In the genomic region with DNA sequence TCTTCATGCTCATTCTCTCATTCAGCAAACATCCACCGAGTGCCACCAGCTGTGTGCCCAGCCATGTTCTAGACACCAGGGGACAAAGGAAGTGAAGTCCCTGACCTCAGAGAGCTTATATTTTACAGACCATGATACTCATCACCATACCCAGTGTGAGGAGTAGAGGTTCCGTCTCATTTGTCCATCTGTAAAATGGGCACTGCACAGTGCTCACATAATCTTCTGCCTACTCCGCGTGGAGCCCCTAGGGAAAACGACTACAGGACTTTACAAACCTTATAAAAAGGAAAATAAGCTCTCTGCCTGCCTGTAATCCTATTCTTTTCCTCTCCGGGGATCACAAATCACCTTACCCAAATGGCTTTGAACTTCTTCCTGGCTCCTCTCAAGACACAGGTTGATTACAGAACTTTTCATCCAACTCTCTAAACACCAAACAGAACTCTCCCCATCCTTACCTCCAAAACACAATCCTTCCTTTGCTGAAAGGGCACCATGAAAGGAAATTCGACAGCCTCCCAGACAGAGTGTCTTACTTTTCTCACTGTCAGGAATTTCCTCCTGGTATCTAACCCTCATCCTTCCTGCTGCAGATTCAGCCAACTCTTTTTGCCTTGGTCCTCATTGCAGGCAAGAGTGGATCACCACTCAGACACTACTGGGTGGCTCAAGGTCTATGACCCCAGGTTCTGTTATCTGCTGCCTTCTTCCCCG, we compare ENCODE assay signal across 13 cellular contexts.
DNase-seq lines count a peak whose midpoint lies in the region; ATAC-seq, FAIRE-seq and TF ChIP-seq lines count a peak whose summit lies in the region.
"Had no signal": no experiment of that assay in that cellular context is flagged by ENCODE, and none has a peak within 500 bp of the region (broad histone marks: within the 10 kb centered on the region; RNA-seq: fewer than 3 reads in every experiment).

No MANE protein-coding gene starts in this region.

- no peak for FAIRE-seq in small intestine (lab: Jason Lieb, UNC)

- DNase-seq in right lobe of liver (no peak), small intestine (no peak), T-helper 9 cell (no peak), NCI-H1105 (lab: John Stamatoyannopoulos, UW) (no peak), NCI-H1930 (lab: John Stamatoyannopoulos, UW) (no peak)
- no peak for DNase-seq in activated effector memory CD4-positive, alpha-beta T cell treated with anti-CD3 and anti-CD28 coated beads, Interleukin-2, amount 50 U/mL, for 16 hours
- DNase-seq: activated CD8-positive, alpha-beta memory T cell treated with anti-CD3 and anti-CD28 coated beads, Interleukin-2, amount 50 U/mL, for 4 hours; CD8-positive, alpha-beta memory T cell; NCI-H2081 treated with DMSO at 0.1 percent for 48 hours; stimulated activated CD4-positive, alpha-beta T cell treated with anti-CD3 and anti-CD28 coated beads, Interleukin-12 subunit alpha, Interleukin-12 subunit beta, amount 100 ng/mL, for 4 hours had no signal

- H3K4me2 ChIP-seq in BLaER1: peak overlapping the region; percentile 92

- H3K9me3 ChIP-seq in BLaER1 (no peaks in the 10 kb centered on the region), right lobe of liver (no peaks in the 10 kb centered on the region), small intestine (ENCODE audit: control insufficient read depth, low read depth) (no peaks in the 10 kb centered on the region)

- H4K20me1 ChIP-seq in BLaER1: peaks cover 48% of the 10 kb centered on the region

- H3K4me3 ChIP-seq in BLaER1 (peak overlapping the region; percentile 47), right lobe of liver (no peak overlapping the region), small intestine (ENCODE audit: low read depth in 1 of 2, low read length in 2 of 2) (no peak overlapping the region)

- peaks cover 5% of the 10 kb centered on the region; the same call in 1 of the 2 replicates for H3K27me3 ChIP-seq in BLaER1
- H3K27me3 ChIP-seq in right lobe of liver: no peaks in the 10 kb centered on the region
- no peaks in the 10 kb centered on the region for H3K27me3 ChIP-seq in small intestine (ENCODE audit: control insufficient read depth in 2 of 2, insufficient read depth in 2 of 2, low read length in 2 of 2)
- H3K27me3 ChIP-seq: brain microvascular endothelial cell had no signal

- H3K9ac ChIP-seq in BLaER1: peak overlapping the region; percentile 56

- H3K27ac ChIP-seq in BLaER1 (peak overlapping the region; percentile 77), angular gyrus (ENCODE audit: low read depth, low read length) (peak overlapping the region; percentile 96), right lobe of liver (peak overlapping the region; percentile 90 to 96 (median 94)), small intestine (ENCODE audit: low read depth in 1 of 2, low read length in 1 of 2) (peak overlapping the region; percentile 4 to 96)

- no peak for TF ChIP-seq CTCF in right lobe of liver (IDR thresholded peaks at IDR 0.05)

- TF ChIP-seq POLR2A in right lobe of liver (IDR thresholded peaks at IDR 0.05): peak; percentile 48

- H3K4me1 ChIP-seq in BLaER1 (peaks cover 87% of the 10 kb centered on the region), right lobe of liver (peaks cover 0 to 87% (median 50%) of the 10 kb centered on the region in 4 donors), small intestine (ENCODE audit: control insufficient read depth in 2 of 2, insufficient read depth in 1 of 2, low read depth in 1 of 2, low read length in 1 of 2) (peaks cover 0 to 14% of the 10 kb centered on the region in 2 donors)

- H3K36me3 ChIP-seq in BLaER1: peaks cover 30% of the 10 kb centered on the region
- H3K36me3 ChIP-seq in right lobe of liver: peaks cover 0 to 25% (median 2%) of the 10 kb centered on the region in 4 donors
- no peaks in the 10 kb centered on the region for H3K36me3 ChIP-seq in small intestine (ENCODE audit: control insufficient read depth in 2 of 2, insufficient read depth in 2 of 2, low read length in 2 of 2)
- H3K36me3 ChIP-seq: brain microvascular endothelial cell had no signal

- ATAC-seq in right lobe of liver: peak in 1 of 4 donors; percentile 1

- 40% methylated on average over 5 of the region's 8 CpGs for WGBS in right lobe of liver (ENCODE audit: insufficient coverage, low coverage, low lambda C conversion rate, missing lambda C conversion rate)
- WGBS in small intestine, 3 donors: 70 to 80% (median 72%) methylated on average over 8 of the region's 8 CpGs

- intact Hi-C loops in right lobe of liver (cut with DNase I): no loop called here
